8 cellular contexts compared by ENCODE assay signal in genomic region chr13:95191821-95192220, GRCh38.
DNase-seq lines count a peak whose midpoint lies in the region; ATAC-seq, FAIRE-seq and TF ChIP-seq lines count a peak whose summit lies in the region.

No MANE protein-coding gene starts in this region.

- H3K27me3 ChIP-seq in bronchial epithelial cell (ENCODE audit: control insufficient read depth, insufficient read depth, low read length): no peaks in the 10 kb centered on the region

- CTCF ChIA-PET in AG04449 (lab: Yijun Ruan, JAX): interaction anchor here (0.6 to 14.9 kb wide), 38 partner anchors 10 to 587 kb away, joined by 3 to 1369 read pairs (median 4); partner anchors contain the start of gene ABCC4

- peak; percentile 82 for ATAC-seq in GM18508 (IDR thresholded peaks at IDR 0.05; ENCODE audit: insufficient read depth, unreplicated experiment)
- ATAC-seq in HG02943 (IDR thresholded peaks at IDR 0.05; ENCODE audit: low read depth, unreplicated experiment): peak; percentile 95

- FAIRE-seq in bronchial epithelial cell (lab: Jason Lieb, UNC): no peak

- peak overlapping the region; percentile 15 for H3K27ac ChIP-seq in VCaP

- peak; percentile 99 for TF ChIP-seq CTCF in AG04449 (IDR thresholded peaks at IDR 0.05; ENCODE audit: insufficient read depth, low read length, missing control alignments)
- TF ChIP-seq CTCF in VCaP (conservative IDR thresholded peaks at IDR 0.05): peak; percentile 70
- peak; percentile 97 for TF ChIP-seq CTCF in bronchial epithelial cell (IDR thresholded peaks at IDR 0.05; ENCODE audit: insufficient read depth, low read length, severe bottlenecking)

- POLR2A ChIA-PET in AG04449 (lab: Yijun Ruan, JAX): interaction anchor here (0.6 to 1.0 kb wide), 2 partner anchors 110 to 189 kb away, joined by 3 to 4 read pairs; partner anchors contain the start of gene ABCC4

- H3K4me3 ChIP-seq in AG04449 (ENCODE audit: low read depth, low read length) (no peak overlapping the region), bronchial epithelial cell (ENCODE audit: low read depth, low read length) (no peak overlapping the region)

- H3K36me3 ChIP-seq in bronchial epithelial cell (ENCODE audit: control insufficient read depth, insufficient read depth, low read length): no peaks in the 10 kb centered on the region

- DNase-seq in AG04449 (ENCODE audit: low read depth, low spot score) (peak; percentile 36), NCI-H2107 (lab: John Stamatoyannopoulos, UW) (peak; percentile 32), bronchial epithelial cell (ENCODE audit: low read depth) (peak; percentile 43), kidney tubule cell (ENCODE audit: low spot score) (peak; percentile 82)
- DNase-seq in stimulated activated CD4-positive, alpha-beta T cell treated with anti-CD3 and anti-CD28 coated beads, Interleukin-4, amount 100 ng/mL, for 1 hour: peak; percentile 69

Comparison
In these comparisons a context has a peak if more than half of its experiments do, and no peak if none do; other contexts are left out.
1. DNase-seq: peak in every context shown above with its lines; median percentile 82 in kidney tubule cell; 69 in stimulated activated CD4-positive, alpha-beta T cell treated with anti-CD3 and anti-CD28 coated beads, Interleukin-4, amount 100 ng/mL, for 1 hour; 43 in bronchial epithelial cell; 36 in AG04449; 32 in NCI-H2107.